In genomic region chr6:39029156-39030011, GRCh38 we compare ENCODE assay signal across 9 cellular contexts. TPM values are rescaled to one million over a fixed set of nuclear protein-coding genes. Genes with fewer than 3 reads are reported as not detected.
DNase-seq lines count a peak whose midpoint lies in the region; ATAC-seq, FAIRE-seq and TF ChIP-seq lines count a peak whose summit lies in the region.
"Had no signal": no experiment of that assay in that cellular context is flagged by ENCODE, and none has a peak within 500 bp of the region (broad histone marks: within the 10 kb centered on the region; RNA-seq: fewer than 3 reads in every experiment).

No MANE protein-coding gene starts in this region.

- RAD21 ChIA-PET in GM12878 (lab: Charles Lee; ENCODE audit: unreplicated experiment), result no interaction called here

- H3K27me3 Mint-ChIP-seq in Caco-2 (ENCODE audit: insufficient read depth, unreplicated experiment), result peaks cover 6% of the 10 kb centered on the region

- TF ChIP-seq CTCF in Caco-2 (IDR thresholded peaks at IDR 0.05; ENCODE audit: insufficient read depth in 1 of 2, low read depth in 1 of 2, low read length in 1 of 2, severe bottlenecking in 1 of 2, unreplicated experiment in 1 of 2) (peak; percentile 55 to 78), RWPE1 (conservative IDR thresholded peaks at IDR 0.05; ENCODE audit: low read depth) (peak; percentile 68), GM12878 (IDR thresholded peaks at IDR 0.05 in 2 of 3, conservative IDR thresholded peaks at IDR 0.05 in 1 of 3; ENCODE audit: control insufficient read depth in 2 of 3, extremely low read depth in 1 of 3, insufficient read depth in 1 of 3, low read depth in 3 of 3, low read length in 3 of 3) (peak; percentile 79 to 94 (median 83))

- no peak overlapping the region for H3K27ac Mint-ChIP-seq in Caco-2 (ENCODE audit: unreplicated experiment)

- peaks cover 7% of the 10 kb centered on the region for H3K4me1 Mint-ChIP-seq in Caco-2 (ENCODE audit: low read depth, unreplicated experiment)

- TF ChIP-seq EP300 in GM12878 (IDR thresholded peaks at IDR 0.05; ENCODE audit: borderline replicate concordance in 1 of 2, control insufficient read depth in 1 of 2, low read depth in 2 of 2, low read length in 2 of 2), result no peak

- H3K9me3 Mint-ChIP-seq in Caco-2 (ENCODE audit: unreplicated experiment), result no peaks in the 10 kb centered on the region

- H3K36me3 ChIP-seq in Caco-2 (ENCODE audit: control insufficient read depth, insufficient read depth, low read length) (no peaks in the 10 kb centered on the region), GM12878 (ENCODE audit: control insufficient read depth in 2 of 2, insufficient read depth in 2 of 2, low read length in 1 of 2) (no peaks in the 10 kb centered on the region)

- no peaks in the 10 kb centered on the region for H3K79me2 ChIP-seq in GM12878 (ENCODE audit: control insufficient read depth, insufficient read depth, low read length)

- peaks cover 5% of the 10 kb centered on the region for H3K36me3 Mint-ChIP-seq in Caco-2 (ENCODE audit: insufficient read depth, unreplicated experiment)

- peak; percentile 46 to 59 for DNase-seq in Caco-2
- peak; percentile 50 for DNase-seq in H54 (ENCODE audit: insufficient read length, low spot score)
- DNase-seq in RWPE1 (ENCODE audit: low spot score), result peak; percentile 47
- DNase-seq in GM12878 (ENCODE audit: low read depth, low spot score), result no peak
- peak; percentile 24 to 30 for DNase-seq in lung microvascular endothelial cell (ENCODE audit: low read depth in 2 of 2)
- DNase-seq in NCI-H2196 treated with DMSO at 0.1 percent for 48 hours (lab: John Stamatoyannopoulos, UW; ENCODE audit: unreplicated experiment), result no peak
- DNase-seq in pons (ENCODE audit: low spot score), result no peak
- DNase-seq in NCI-H1417 treated with DMSO at 0.1 percent for 48 hours (lab: John Stamatoyannopoulos, UW), result no peak

- no peak for FAIRE-seq in H54 (lab: Jason Lieb, UNC)
- FAIRE-seq in GM12878 (lab: Jason Lieb, UNC), result no peak
- FAIRE-seq: islet of Langerhans had no signal

- no peaks in the 10 kb centered on the region for H3K4me1 ChIP-seq in Caco-2
- no peaks in the 10 kb centered on the region for H3K4me1 ChIP-seq in GM12878 (ENCODE audit: control insufficient read depth, insufficient read depth, low read length)

- no peak overlapping the region for H3K4me3 Mint-ChIP-seq in Caco-2 (ENCODE audit: unreplicated experiment)

- in situ Hi-C loops in GM12878 (cut with MboI), result no loop called here

- H3K4me3 ChIP-seq in Caco-2 (ENCODE audit: low read depth, low read length) (no peak overlapping the region), GM12878 (no peak overlapping the region)

- POLR2A ChIA-PET in Caco-2 (lab: Charles Lee) (interaction anchor here (0.5 kb wide), 1 partner anchor 34 kb away, joined by 3 read pairs; no protein-coding TSS in a partner anchor), RWPE1 (lab: Yijun Ruan, JAX; ENCODE audit: low non-redundant PET) (no interaction called here), GM12878 (lab: Charles Lee) (no interaction called here)

- BruUV-seq in Caco-2 (replicated peaks; lab: Mats Ljungman, UMichigan) (no TSS peak), GM12878 (replicated peaks; lab: Mats Ljungman, UMichigan) (no TSS peak)

- H4K20me1 ChIP-seq in GM12878 (ENCODE audit: control insufficient read depth, insufficient read depth), result no peaks in the 10 kb centered on the region

- ATAC-seq in GM12878, result peak; percentile 96

- H3K9me3 ChIP-seq in Caco-2 (no peaks in the 10 kb centered on the region), GM12878 (replicated peaks; ENCODE audit: control insufficient read depth, insufficient read depth, low read length) (no peaks in the 10 kb centered on the region)

- no peaks in the 10 kb centered on the region; the same call in 1 of the 2 replicates for H3K27me3 ChIP-seq in Caco-2 (replicated peaks; ENCODE audit: control insufficient read depth, insufficient read depth, low read length)
- no peaks in the 10 kb centered on the region; a peak in 1 of 4 replicates for H3K27me3 ChIP-seq in GM12878 (replicated peaks in 1 of 2; ENCODE audit: control insufficient read depth in 2 of 2, insufficient read depth in 2 of 2, low read length in 1 of 2)

- H3K27ac ChIP-seq in RWPE1 (no peak overlapping the region), GM12878 (ENCODE audit: control insufficient read depth, insufficient read depth) (no peak overlapping the region)

- CTCF ChIA-PET in Caco-2 (lab: Charles Lee) (interaction anchor here (0.6 to 1.2 kb wide), 5 partner anchors 32 to 733 kb away, joined by 3 to 4 read pairs (median 3); no protein-coding TSS in a partner anchor), RWPE1 (lab: Yijun Ruan, JAX) (interaction anchor here (0.6 to 1.2 kb wide), 2 partner anchors 31 to 103 kb away, joined by 3 read pairs; no protein-coding TSS in a partner anchor), GM12878 (lab: Yijun Ruan, JAX) (interaction anchor here (0.7 to 2.5 kb wide), 10 partner anchors 9 to 1168 kb away, joined by 3 to 13 read pairs (median 3); no protein-coding TSS in a partner anchor)

- intact Hi-C loops in Caco-2 (cut with micrococcal nuclease; ENCODE audit: unreplicated experiment) (no loop called here), GM12878 (cut with micrococcal nuclease; ENCODE audit: unreplicated experiment) (loop anchor here (5.0 kb wide), 2 partner anchors 63 to 138 kb away; no protein-coding TSS in a partner anchor)

- TF ChIP-seq RAD21 in GM12878 (IDR thresholded peaks at IDR 0.05; ENCODE audit: insufficient read depth, low read depth, low read length), result peak; percentile 57

- no peak overlapping the region for H2AFZ ChIP-seq in GM12878 (ENCODE audit: control insufficient read depth, low read depth, low read length)

- H3K4me2 ChIP-seq in GM12878 (ENCODE audit: control insufficient read depth, insufficient read depth), result no peak overlapping the region

- 57% methylated on average over 13 of the region's 13 CpGs for WGBS in GM12878 (ENCODE audit: insufficient coverage, insufficient replicate concordance, low lambda C conversion rate, missing lambda C conversion rate)

- TF ChIP-seq POLR2A in H54 (IDR thresholded peaks at IDR 0.05; ENCODE audit: low read depth, low read length), result no peak
- TF ChIP-seq POLR2A in GM12878 (IDR thresholded peaks at IDR 0.05; ENCODE audit: low read depth, low read length), result no peak

- no peak overlapping the region for H3K9ac ChIP-seq in GM12878 (ENCODE audit: control insufficient read depth, insufficient read depth, low read length)

- SMC1A ChIA-PET in GM12878 (lab: Charles Lee; ENCODE audit: uncharacterized antibody, unreplicated experiment), result interaction anchor here (2.0 kb wide), 1 partner anchor 11 kb away, joined by 8 read pairs; no protein-coding TSS in a partner anchor

TF ChIP-seq in GM12878, 131 proteins besides CTCF, POLR2A, EP300 and RAD21:
- TF ChIP-seq YY1 (IDR thresholded peaks at IDR 0.05; ENCODE audit: low read depth, low read length), result 0 out of 2 replicates have a peak, but pooled peaks have one; percentile 23
- peak; percentile 37; the same call in 1 of the 2 replicates for TF ChIP-seq SMC3 (IDR thresholded peaks at IDR 0.05; ENCODE audit: borderline replicate concordance, low read length)
- TF ChIP-seq TBL1XR1 (IDR thresholded peaks at IDR 0.05; ENCODE audit: low read depth, low read length), result no peak

RNA-seq across cellular contexts. Expression of gene GLP1R, which starts 19.2 kb away (rescaled TPM):
- total RNA-seq in Caco-2 (2022) (not detected in 2 replicates), GM12878 (2014; rRNA removed) (not detected in 2 replicates), GM12878 (2014; rRNA removed; fragmentation: Illumina TruSeq; extraction: Trizol) (not detected in 2 replicates), GM12878 (2021) (0.05 TPM in 1 of 2 replicates, not detected in the other), lung microvascular endothelial cell (not detected in 2 replicates)
- total RNA-seq in GM12878 (2013; cell fraction: nucleolus; rRNA removed), result not detected in 2 replicates
- polyA plus RNA-seq in GM12878 (2011; ENCODE audit: low read depth), result not detected
- polyA plus RNA-seq in GM12878 (2011; rRNA removed) (0.01 TPM in 1 of 2 replicates, not detected in the other), GM12878 (2014; fragmentation: Illumina TruSeq; extraction: Trizol) (not detected in 2 replicates), GM12878 (2014; fragmentation: Nextera tagmentation; extraction: Ambion mirVana) (not detected), GM12878 (2014; rRNA removed) (not detected in 2 replicates), GM12878 (2016; fragmentation: Nextera tagmentation; extraction: Ambion mirVana) (not detected)
- not detected in 2 replicates for polyA plus RNA-seq in GM12878 (2011; cell fraction: cytosol; rRNA removed)
- 0.09 and 0.12 TPM in 2 replicates for polyA plus RNA-seq in GM12878 (2011; cell fraction: nucleus; rRNA removed)
- not detected in 2 replicates for polyA plus RNA-seq in GM12878 (2012)
- polyA minus RNA-seq in GM12878 (2011; rRNA and poly(A)+ RNA removed), result not detected in 2 replicates
- not detected in 2 replicates for polyA minus RNA-seq in GM12878 (2011; cell fraction: cytosol; rRNA and poly(A)+ RNA removed)
- polyA minus RNA-seq in GM12878 (2011; cell fraction: nucleus; rRNA and poly(A)+ RNA removed), result not detected in 2 replicates

Comparison
In these comparisons a context has a peak if more than half of its experiments do, and no peak if none do; other contexts are left out.
1. DNase-seq: peak in Caco-2 (2 of 2), H54 (single experiment), RWPE1 (single experiment) and lung microvascular endothelial cell (2 of 2); none in GM12878 (single experiment), NCI-H2196 treated with DMSO at 0.1 percent for 48 hours (single experiment), pons (single experiment) and NCI-H1417 treated with DMSO at 0.1 percent for 48 hours (single experiment).
2. Peak in every context shown above with its lines, with median percentiles within 50 percentile points of each other: CTCF ChIP-seq.